In the genomic region with DNA sequence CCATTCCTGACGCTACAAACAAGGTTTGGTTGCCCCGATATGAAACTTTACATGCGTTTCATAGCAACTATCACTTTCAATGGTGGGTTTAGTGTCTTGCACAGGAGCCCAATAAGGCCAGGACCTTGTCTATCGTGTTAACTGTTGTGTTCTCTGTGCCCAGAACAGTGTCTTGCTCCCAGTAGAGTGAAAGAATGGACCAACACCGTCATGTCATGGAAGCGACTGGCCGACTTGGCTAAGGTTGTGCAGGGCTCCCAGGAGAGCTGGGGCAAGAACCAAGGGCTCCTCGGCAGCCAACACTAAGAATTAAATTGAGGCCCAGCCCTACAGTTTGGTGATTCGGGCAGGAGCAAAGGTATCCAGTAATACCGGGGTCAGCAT, we compare ENCODE assay signal across 7 cellular contexts. TPM values are rescaled to one million over a fixed set of nuclear protein-coding genes. Genes with fewer than 3 reads are reported as not detected.
DNase-seq lines count a peak whose midpoint lies in the region; ATAC-seq and TF ChIP-seq lines count a peak whose summit lies in the region.

No MANE protein-coding gene starts in this region.

- no peak for ATAC-seq in HG03175 (IDR thresholded peaks at IDR 0.05; ENCODE audit: unreplicated experiment)

- intact Hi-C loops in MCF 10A (cut with micrococcal nuclease): loop anchor here (1.0 kb wide), 1 partner anchor 38 kb away; no protein-coding TSS in a partner anchor

- H3K27ac ChIP-seq in MM.1S (ENCODE audit: low read length): peak overlapping the region; percentile 36; the same call in 1 of the 2 replicates
- H3K27ac ChIP-seq in liver (ENCODE audit: low read depth in 1 of 2, low read length in 2 of 2): peak overlapping the region; percentile 43 to 71
- peak overlapping the region; percentile 98 for H3K27ac ChIP-seq in temporal lobe (ENCODE audit: low read depth, low read length)

- H3K36me3 ChIP-seq in MM.1S (replicated peaks; ENCODE audit: insufficient read depth, low read length) (no peaks in the 10 kb centered on the region), liver (ENCODE audit: control insufficient read depth in 4 of 4, insufficient read depth in 3 of 4, low read depth in 1 of 4, low read length in 3 of 4) (no peaks in the 10 kb centered on the region)

- peaks cover 26% of the 10 kb centered on the region for H3K4me1 Mint-ChIP-seq in MCF 10A (ENCODE audit: insufficient read depth, unreplicated experiment)

- no peaks in the 10 kb centered on the region for H3K9me3 Mint-ChIP-seq in MCF 10A (ENCODE audit: unreplicated experiment)

- H3K27me3 Mint-ChIP-seq in MCF 10A (ENCODE audit: insufficient read depth, unreplicated experiment): no peaks in the 10 kb centered on the region

- peak overlapping the region; percentile 76 for H3K27ac Mint-ChIP-seq in MCF 10A (ENCODE audit: low read depth, unreplicated experiment)

- POLR2A ChIA-PET in MCF 10A (lab: Yijun Ruan, JAX): interaction anchor here (0.7 to 7.3 kb wide), 24 partner anchors 10 to 291 kb away, joined by 3 to 85 read pairs (median 12); partner anchors contain the start of genes CSNK1A1, GRPEL2 and PCYOX1L

- H3K79me2 ChIP-seq in MM.1S (ENCODE audit: low read length): no peaks in the 10 kb centered on the region

- TF ChIP-seq RAD21 in liver (IDR thresholded peaks at IDR 0.05): no peak

- 45% methylated on average over 10 of the region's 10 CpGs for WGBS in liver

- peaks cover 3% of the 10 kb centered on the region; the same call in 1 of the 2 replicates for H3F3A ChIP-seq in MM.1S (ENCODE audit: insufficient read depth, low read length)

- CTCF ChIA-PET in MCF 10A (lab: Yijun Ruan, JAX): interaction anchor here (0.6 to 6.6 kb wide), 17 partner anchors 9 to 442 kb away, joined by 3 to 58 read pairs (median 6); partner anchors contain the start of gene CSNK1A1

- peak overlapping the region; percentile 75 for H3K4me3 Mint-ChIP-seq in MCF 10A (ENCODE audit: unreplicated experiment)

- H3K9me3 ChIP-seq in MM.1S (replicated peaks; ENCODE audit: insufficient read depth, low read length) (no peaks in the 10 kb centered on the region), liver (ENCODE audit: control insufficient read depth in 4 of 4, low read length in 3 of 4) (no peaks in the 10 kb centered on the region)

- H4K20me1 ChIP-seq in MM.1S (ENCODE audit: insufficient read depth, low read length): no peaks in the 10 kb centered on the region

- no TSS peak for BruUV-seq in MCF 10A (replicated peaks; lab: Mats Ljungman, UMichigan)

- no peaks in the 10 kb centered on the region for H3K9me2 ChIP-seq in MM.1S (replicated peaks; ENCODE audit: insufficient read depth, low read length)

- no peaks in the 10 kb centered on the region for H3K27me3 ChIP-seq in MM.1S (replicated peaks; ENCODE audit: insufficient read depth, low read length)
- no peaks in the 10 kb centered on the region for H3K27me3 ChIP-seq in liver (ENCODE audit: control insufficient read depth in 4 of 4, insufficient read depth in 4 of 4, low read length in 3 of 4)

- H2AFZ ChIP-seq in MM.1S (ENCODE audit: low read length): peak overlapping the region; percentile 76

- TF ChIP-seq CTCF in MM.1S (IDR thresholded peaks at IDR 0.05; ENCODE audit: low read length) (no peak), MCF 10A (IDR thresholded peaks at IDR 0.05; ENCODE audit: unreplicated experiment) (no peak), liver (IDR thresholded peaks at IDR 0.05; ENCODE audit: low read depth, low read length, missing input control) (no peak)

- peak overlapping the region; percentile 74 for H3K4me2 ChIP-seq in MM.1S (ENCODE audit: low read depth, low read length)

- peak overlapping the region; percentile 59 for H3K4me3 ChIP-seq in MM.1S (ENCODE audit: low read length)
- peak overlapping the region in 2 of 3 donors; percentile 73 to 74 for H3K4me3 ChIP-seq in liver (ENCODE audit: low read depth in 1 of 3, low read length in 3 of 3)

- DNase-seq in MM.1S: peak; percentile 58
- no peak for DNase-seq in MCF 10A (ENCODE audit: unreplicated experiment)
- DNase-seq in NCI-H2196 (lab: John Stamatoyannopoulos, UW; ENCODE audit: unreplicated experiment): no peak
- DNase-seq in inferior parietal cortex (ENCODE audit: extremely low spot score): no peak

- H3K4me1 ChIP-seq in MM.1S (ENCODE audit: low read length) (peaks cover 15% of the 10 kb centered on the region), liver (ENCODE audit: control insufficient read depth in 4 of 4, insufficient read depth in 4 of 4, low read length in 3 of 4) (peaks cover 0 to 30% (median 17%) of the 10 kb centered on the region in 4 donors)

- H3K9ac ChIP-seq in MM.1S (ENCODE audit: low read length): peak overlapping the region; percentile 50
- H3K9ac ChIP-seq in liver (ENCODE audit: low read depth in 1 of 2, low read length in 2 of 2): no peak overlapping the region

- no peaks in the 10 kb centered on the region for H3K36me3 Mint-ChIP-seq in MCF 10A (ENCODE audit: insufficient read depth, unreplicated experiment)

TF ChIP-seq in liver, 16 proteins besides CTCF, POLR2A, EP300 and RAD21:
- no peak for TF ChIP-seq EGR1 (IDR thresholded peaks at IDR 0.05; ENCODE audit: low read depth in 2 of 2)
- no peak for TF ChIP-seq NR2F2 (IDR thresholded peaks at IDR 0.05)
- TF ChIP-seq SP1 (IDR thresholded peaks at IDR 0.05): no peak
- no peak for TF ChIP-seq YY1 (IDR thresholded peaks at IDR 0.05)
- no peak for TF ChIP-seq FOXA1 (IDR thresholded peaks at IDR 0.05)
- TF ChIP-seq TAF1 (conservative IDR thresholded peaks at IDR 0.05): no peak
- TF ChIP-seq, protein P1, sequence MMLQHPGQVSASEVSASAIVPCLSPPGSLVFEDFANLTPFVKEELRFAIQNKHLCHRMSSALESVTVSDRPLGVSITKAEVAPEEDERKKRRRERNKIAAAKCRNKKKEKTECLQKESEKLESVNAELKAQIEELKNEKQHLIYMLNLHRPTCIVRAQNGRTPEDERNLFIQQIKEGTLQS (IDR thresholded peaks at IDR 0.05): no peak
- no peak for TF ChIP-seq ZBTB33 (IDR thresholded peaks at IDR 0.05)
- no peak for TF ChIP-seq RXRA (IDR thresholded peaks at IDR 0.05)
- no peak for TF ChIP-seq HNF4A (conservative IDR thresholded peaks at IDR 0.05)

RNA-seq across cellular contexts. Expression of gene ARHGEF37, which starts 0.5 kb away (rescaled TPM):
- total RNA-seq in MCF 10A (2022): 3.9 and 5.1 TPM in 2 replicates
- 1 to 10 TPM; 3.3 to 6.1 TPM for total RNA-seq in liver
- polyA plus RNA-seq in liver: 1 to 10 TPM in 1 of 2 donors, under 1 TPM in 1; 0.71 to 2.0 TPM
- 0.49 TPM for total RNA-seq in temporal lobe

RNA-seq across cellular contexts. Expression of gene CSNK1A1, which starts 29.6 kb away (rescaled TPM):
- total RNA-seq in MCF 10A (2022) (666 and 744 TPM in 2 replicates), liver (100 to 1,000 TPM; 102 to 108 TPM), temporal lobe (260 TPM)
- polyA plus RNA-seq in liver: 10 to 100 TPM; 43.0 to 54.5 TPM

Comparison
In these comparisons a context has a peak if more than half of its experiments do, and no peak if none do; other contexts are left out.
1. H3K27ac ChIP-seq: peak in every context shown above with its lines; median percentile 98 in temporal lobe; 57 in liver; 36 in MM.1S.